17 cellular contexts compared by ENCODE assay signal in the genomic region with DNA sequence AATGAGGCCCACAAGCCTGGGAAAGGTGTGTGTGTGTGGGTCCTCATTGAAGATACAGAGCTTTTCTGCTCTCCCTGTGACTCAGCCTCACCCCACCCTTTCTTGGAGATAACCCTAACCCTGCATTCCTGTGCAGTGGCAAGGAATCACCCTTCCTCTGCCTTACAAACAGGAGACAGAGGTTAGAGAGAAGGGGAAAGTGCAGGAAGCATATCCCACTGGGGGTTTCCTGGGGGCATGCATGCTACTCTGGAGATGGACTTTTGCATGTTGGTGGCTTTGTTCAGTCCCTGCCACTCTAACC. TPM values are rescaled to one million over a fixed set of nuclear protein-coding genes. Genes with fewer than 3 reads are reported as not detected.
DNase-seq lines count a peak whose midpoint lies in the region; ATAC-seq and TF ChIP-seq lines count a peak whose summit lies in the region.
"Had no signal": no experiment of that assay in that cellular context is flagged by ENCODE, and none has a peak within 500 bp of the region (broad histone marks: within the 10 kb centered on the region; RNA-seq: fewer than 3 reads in every experiment).

No MANE protein-coding gene starts in this region.

- peaks cover 0 to 3% (median 0%) of the 10 kb centered on the region in 5 experiments for H3K9me3 Mint-ChIP-seq in brain
- H3K9me3 Mint-ChIP-seq: CD4-positive, alpha-beta T cell had no signal

- peak overlapping the region; percentile 42 for H3K4me3 ChIP-seq in neural cell (ENCODE audit: low read length)
- H3K4me3 ChIP-seq in ascending aorta, result no peak overlapping the region
- H3K4me3 ChIP-seq: Peyer's patch had no signal

- H3K4me1 Mint-ChIP-seq in brain, result peaks cover 64% of the 10 kb centered on the region

- H3K4me3 Mint-ChIP-seq in brain, result peak overlapping the region; percentile 70 to 90 (median 88)
- H3K4me3 Mint-ChIP-seq: CD4-positive, alpha-beta T cell had no signal

- peaks cover 88% of the 10 kb centered on the region for H3K27me3 Mint-ChIP-seq in brain

- H3K9me3 ChIP-seq in neural cell (ENCODE audit: low read length), result no peaks in the 10 kb centered on the region
- no peaks in the 10 kb centered on the region for H3K9me3 ChIP-seq in ascending aorta
- H3K9me3 ChIP-seq: Peyer's patch had no signal

- no peaks in the 10 kb centered on the region for H3K9me2 ChIP-seq in neural cell (ENCODE audit: insufficient read depth, low read length)

- H3K27me3 ChIP-seq in neural cell (ENCODE audit: insufficient read depth, low read depth, low read length), result peaks cover 86% of the 10 kb centered on the region
- peaks cover 23% of the 10 kb centered on the region for H3K27me3 ChIP-seq in ascending aorta

- H3K36me3 ChIP-seq in neural cell (ENCODE audit: insufficient read depth, low read length) (no peaks in the 10 kb centered on the region), ascending aorta (no peaks in the 10 kb centered on the region)
- H3K36me3 ChIP-seq: Peyer's patch had no signal

- peaks cover 68% of the 10 kb centered on the region for H3K79me2 ChIP-seq in neural cell (replicated peaks; ENCODE audit: insufficient read depth, low read length)

- DNase-seq in ELF-1 (ENCODE audit: low read depth, low spot score), result peak; percentile 67
- DNase-seq in NCI-H226, result peak; percentile 69
- no peak for DNase-seq in left ventricle myocardium superior
- DNase-seq in GOT3 (lab: John Stamatoyannopoulos, UW), result no peak
- DNase-seq in ascending aorta (ENCODE audit: low spot score in 2 of 2), result no peak
- DNase-seq: ACHN; CD4-positive, alpha-beta T cell; DMS 273 treated with DMSO at 0.1 percent for 48 hours; HCEC 1CT; NCI-H1105; NCI-H187; NCI-H774; Right ventricle myocardium superior had no signal

- no peak overlapping the region for H2AFZ ChIP-seq in neural cell (ENCODE audit: low read depth, low read length)

- no peak for TF ChIP-seq EP300 in neural cell (conservative IDR thresholded peaks at IDR 0.05; ENCODE audit: poor library complexity, severe bottlenecking)

- H3K27ac ChIP-seq in neural cell (ENCODE audit: low read length), result no peak overlapping the region
- no peak overlapping the region for H3K27ac ChIP-seq in ascending aorta
- H3K27ac ChIP-seq: Peyer's patch had no signal

- H3K4me1 ChIP-seq in ascending aorta, result peaks cover 4 to 16% of the 10 kb centered on the region in 2 donors

- H4K20me1 ChIP-seq in neural cell (ENCODE audit: insufficient read depth), result no peaks in the 10 kb centered on the region

- intact Hi-C loops in left ventricle myocardium superior (cut with micrococcal nuclease) (no loop called here), ascending aorta (cut with DNase I) (no loop called here)

- H3F3A ChIP-seq in neural cell (ENCODE audit: insufficient read depth, low read length, poor library complexity, severe bottlenecking), result peaks cover 12% of the 10 kb centered on the region

- TF ChIP-seq RAD21 in neural cell (conservative IDR thresholded peaks at IDR 0.05), result no peak

- H3K27ac Mint-ChIP-seq in brain, result peak overlapping the region; percentile 32 to 99 (median 83)
- H3K27ac Mint-ChIP-seq: CD4-positive, alpha-beta T cell had no signal

- no peaks in the 10 kb centered on the region for H3K36me3 Mint-ChIP-seq in brain

- H3K9ac ChIP-seq in neural cell (ENCODE audit: low read length), result no peak overlapping the region

- peak overlapping the region; percentile 28 for H3K4me2 ChIP-seq in neural cell (ENCODE audit: low read length)

- no peak for ATAC-seq in left ventricle myocardium superior
- no peak for ATAC-seq in GM21390 (IDR thresholded peaks at IDR 0.05; ENCODE audit: unreplicated experiment)

- TF ChIP-seq CTCF in brain (conservative IDR thresholded peaks at IDR 0.05) (no peak), neural cell (IDR thresholded peaks at IDR 0.05; ENCODE audit: poor library complexity, severe bottlenecking) (no peak), ascending aorta (IDR thresholded peaks at IDR 0.05) (no peak)

TF ChIP-seq in neural cell, 6 proteins besides CTCF, POLR2A, EP300 and RAD21:
- TF ChIP-seq REST (IDR thresholded peaks at IDR 0.05; ENCODE audit: borderline replicate concordance) (no peak), SMC3 (conservative IDR thresholded peaks at IDR 0.05; ENCODE audit: poor library complexity) (no peak), MXI1 (conservative IDR thresholded peaks at IDR 0.05; ENCODE audit: poor library complexity, severe bottlenecking) (no peak), TAF1 (IDR thresholded peaks at IDR 0.05; ENCODE audit: low read depth) (no peak), EZH2 (IDR thresholded peaks at IDR 0.05; ENCODE audit: borderline replicate concordance, insufficient read depth, low read length, poor library complexity, severe bottlenecking) (no peak), POLR2AphosphoS5 (IDR thresholded peaks at IDR 0.05) (no peak)

RNA-seq across cellular contexts. Expression of gene LHX2, which starts 4.5 kb away (rescaled TPM):
- polyA plus RNA-seq in brain (ENCODE audit: insufficient read depth, low read depth, low replicate concordance), result 283 TPM
- polyA plus RNA-seq in neural cell, result 2.6 and 3.6 TPM in 2 replicates
- polyA minus RNA-seq in neural cell, result 7.2 and 9.0 TPM in 2 replicates
- not detected for total RNA-seq in left ventricle myocardium superior
- not detected for total RNA-seq in ascending aorta
- total RNA-seq: Peyer's patch, Right ventricle myocardium superior had no signal

Comparison
In these comparisons a context has a peak if more than half of its experiments do, and no peak if none do; other contexts are left out.
1. DNase-seq: peak in ELF-1 (single experiment) and NCI-H226 (single experiment); none in left ventricle myocardium superior (single experiment), GOT3 (single experiment) and ascending aorta (0 of 2).